28 cellular contexts compared by ENCODE assay signal in genomic region chr5:82873452-82873851, GRCh38.
"Had no signal": no experiment of that assay in that cellular context is flagged by ENCODE, and none has a peak within 500 bp of the region (broad histone marks: within the 10 kb centered on the region; RNA-seq: fewer than 3 reads in every experiment).

No MANE protein-coding gene starts in this region.

- H3K9me3 Mint-ChIP-seq: stimulated activated naive CD8-positive, alpha-beta T cell treated with anti-CD3 and anti-CD28 coated beads, Interleukin-15, Interleukin-2, amounts not matched to agents 100 ng/mL and 50 ng/mL, for 24 hours had no signal

- H3K9me3 ChIP-seq: pancreas, prostate gland, upper lobe of right lung had no signal

- H3K27ac Mint-ChIP-seq: mesothelial cell of epicardium; naive B cell; natural killer cell; stimulated activated effector memory CD8-positive, alpha-beta T cell treated with anti-CD3 and anti-CD28 coated beads, Interleukin-12 subunit alpha, Interleukin-12 subunit beta, amount 100 ng/mL, for 72 hours; stimulated activated naive CD8-positive, alpha-beta T cell treated with anti-CD3 and anti-CD28 coated beads, Interleukin-15, Interleukin-2, amounts not matched to agents 100 ng/mL and 50 ng/mL, for 24 hours had no signal

- H3K27ac ChIP-seq: left ventricle myocardium inferior, pancreas, prostate gland, sigmoid colon, spleen, suprapubic skin, thoracic aorta, tibial artery, upper lobe of right lung had no signal

- H3K36me3 Mint-ChIP-seq: natural killer cell; stimulated activated effector memory CD8-positive, alpha-beta T cell treated with anti-CD3 and anti-CD28 coated beads, Interleukin-12 subunit alpha, Interleukin-12 subunit beta, amount 100 ng/mL, for 72 hours had no signal

- H3K27me3 Mint-ChIP-seq: stimulated activated naive CD8-positive, alpha-beta T cell treated with anti-CD3 and anti-CD28 coated beads, Interleukin-15, Interleukin-2, amounts not matched to agents 100 ng/mL and 50 ng/mL, for 24 hours had no signal

- FAIRE-seq: pancreas, small intestine, urothelium cell line had no signal

- H3K4me1 ChIP-seq: left ventricle myocardium inferior, pancreas, prostate gland, sigmoid colon, spleen, suprapubic skin, tibial artery, upper lobe of right lung had no signal

- DNase-seq: hippocampal formation; islet precursor cell; left ventricle myocardium inferior; mesendoderm; naive B cell; natural killer cell; nephron progenitor cell; nucleus accumbens; pancreas; posterior cingulate gyrus; retina; right cardiac atrium; sigmoid colon; small intestine; spleen; stimulated activated CD4-positive, alpha-beta T cell treated with anti-CD3 and anti-CD28 coated beads, Interleukin-4, amount 100 ng/mL, for 24 hours; stimulated activated naive CD4-positive, alpha-beta T cell; tibial artery; trophoblast cell; upper lobe of right lung had no signal

- H3K4me3 ChIP-seq: left ventricle myocardium inferior, lung, pancreas, prostate gland, sigmoid colon, spleen, suprapubic skin, thoracic aorta, tibial artery, upper lobe of right lung had no signal

- H3K4me3 Mint-ChIP-seq: mesothelial cell of epicardium; naive B cell; natural killer cell; stimulated activated effector memory CD8-positive, alpha-beta T cell treated with anti-CD3 and anti-CD28 coated beads, Interleukin-12 subunit alpha, Interleukin-12 subunit beta, amount 100 ng/mL, for 72 hours; stimulated activated naive CD8-positive, alpha-beta T cell treated with anti-CD3 and anti-CD28 coated beads, Interleukin-15, Interleukin-2, amounts not matched to agents 100 ng/mL and 50 ng/mL, for 24 hours had no signal

- H3K36me3 ChIP-seq: left ventricle myocardium inferior, pancreas, prostate gland, sigmoid colon, spleen, suprapubic skin, thoracic aorta, tibial artery, upper lobe of right lung had no signal

- H3K27me3 ChIP-seq: pancreas, sigmoid colon, spleen, suprapubic skin, tibial artery, upper lobe of right lung had no signal

- ATAC-seq: natural killer cell; pancreas; right cardiac atrium; stimulated activated effector memory CD8-positive, alpha-beta T cell treated with anti-CD3 and anti-CD28 coated beads, Interleukin-12 subunit alpha, Interleukin-12 subunit beta, amount 100 ng/mL, for 72 hours; upper lobe of right lung had no signal

- H3K4me1 Mint-ChIP-seq: mesothelial cell of epicardium; naive B cell; natural killer cell; stimulated activated effector memory CD8-positive, alpha-beta T cell treated with anti-CD3 and anti-CD28 coated beads, Interleukin-12 subunit alpha, Interleukin-12 subunit beta, amount 100 ng/mL, for 72 hours had no signal
